In genomic region chr17:63927464-63928171, GRCh38 we compare ENCODE assay signal across 15 cellular contexts. TPM values are rescaled to one million over a fixed set of nuclear protein-coding genes. Genes with fewer than 3 reads are reported as not detected.
DNase-seq lines count a peak whose midpoint lies in the region; ATAC-seq, FAIRE-seq and TF ChIP-seq lines count a peak whose summit lies in the region.
"Had no signal": no experiment of that assay in that cellular context is flagged by ENCODE, and none has a peak within 500 bp of the region (broad histone marks: within the 10 kb centered on the region; RNA-seq: fewer than 3 reads in every experiment).

No MANE protein-coding gene starts in this region.

- no peak for TF ChIP-seq CTCF in GM20000 (IDR thresholded peaks at IDR 0.05; ENCODE audit: extremely low read depth, missing control alignments)
- no peak for TF ChIP-seq CTCF in GM12878 (IDR thresholded peaks at IDR 0.05 in 2 of 3, conservative IDR thresholded peaks at IDR 0.05 in 1 of 3; ENCODE audit: control insufficient read depth in 2 of 3, extremely low read depth in 1 of 3, insufficient read depth in 1 of 3, low read depth in 3 of 3, low read length in 3 of 3)
- no peak for TF ChIP-seq CTCF in PC-3 (conservative IDR thresholded peaks at IDR 0.05; ENCODE audit: low read depth, low read length)

- H4K20me1 ChIP-seq in BLaER1 (peaks cover 39% of the 10 kb centered on the region), GM12878 (ENCODE audit: control insufficient read depth, insufficient read depth) (no peaks in the 10 kb centered on the region), PC-3 (ENCODE audit: low read length) (no peaks in the 10 kb centered on the region)

- CTCF ChIA-PET in GM12878 (lab: Yijun Ruan, JAX), result interaction anchor here (0.9 to 8.7 kb wide), 7 partner anchors 7 to 101 kb away, joined by 4 to 153 read pairs (median 8); partner anchors contain the start of genes GH1 and ICAM2
- CTCF ChIA-PET in PC-3 (lab: Charles Lee), result interaction anchor here (0.5 kb wide), 1 partner anchor 206 kb away, joined by 4 read pairs; no protein-coding TSS in a partner anchor
- CTCF ChIA-PET in CD4-positive, alpha-beta memory T cell (lab: Charles Lee; ENCODE audit: partially characterized antibody), result interaction anchor here (2.5 to 5.9 kb wide), 3 partner anchors 8 to 204 kb away, joined by 6 to 56 read pairs (median 12); partner anchors contain the start of gene GH1

- peaks cover 17% of the 10 kb centered on the region for H3K4me1 Mint-ChIP-seq in activated T-helper 1 cell treated with anti-CD3 and anti-CD28 coated beads, Interleukin-12 subunit alpha, Interleukin-12 subunit beta, Interleukin-2, Interleukin-4 antibody, amounts not matched to agents 30 ng/mL and 10 ng/mL and 1 ng/mL, durations not matched to agents 14 hours and 24 hours and 36 hours (ENCODE audit: low read depth)
- H3K4me1 Mint-ChIP-seq in CD4-positive, alpha-beta memory T cell, result peaks cover 7 to 21% (median 16%) of the 10 kb centered on the region in 4 donors

- in situ Hi-C loops in GM12878 (cut with MboI), result no loop called here

- SMC1A ChIA-PET in GM12878 (lab: Charles Lee; ENCODE audit: uncharacterized antibody, unreplicated experiment), result interaction anchor here (1.0 to 9.0 kb wide), 6 partner anchors 7 to 92 kb away, joined by 4 to 111 read pairs (median 7); partner anchors contain the start of genes GH1 and ICAM2

- H3K9me3 ChIP-seq in BLaER1 (no peaks in the 10 kb centered on the region), GM12878 (replicated peaks; ENCODE audit: control insufficient read depth, insufficient read depth, low read length) (no peaks in the 10 kb centered on the region), PC-3 (ENCODE audit: low read length) (no peaks in the 10 kb centered on the region)
- no peaks in the 10 kb centered on the region for H3K9me3 ChIP-seq in CD4-positive, alpha-beta memory T cell (ENCODE audit: control insufficient read depth in 1 of 2, low read length in 2 of 2)
- H3K9me3 ChIP-seq: tibial nerve had no signal

- BruUV-seq in GM12878 (replicated peaks; lab: Mats Ljungman, UMichigan), result no TSS peak
- BruUV-seq in PC-3 (replicated peaks; lab: Mats Ljungman, UMichigan), result no TSS peak

- DNase-seq in GM20000 (ENCODE audit: low spot score), result peak; percentile 14
- DNase-seq in GM12878 (ENCODE audit: low read depth, low spot score), result no peak
- no peak for DNase-seq in activated T-helper 1 cell treated with anti-CD3 and anti-CD28 coated beads, Interleukin-12 subunit alpha, Interleukin-12 subunit beta, Interleukin-2, Interleukin-4 antibody, amounts not matched to agents 30 ng/mL and 10 ng/mL and 1 ng/mL, durations not matched to agents 14 hours and 24 hours and 36 hours (ENCODE audit: low spot score)
- DNase-seq in PC-3, result no peak
- no peak for DNase-seq in CD4-positive, alpha-beta memory T cell
- DNase-seq: activated CD4-positive, CD25-positive, alpha-beta regulatory T cell; activated naive CD4-positive, alpha-beta T cell treated with anti-CD3 and anti-CD28 coated beads, Interleukin-2, amount 10 ng/mL, durations not matched to agents 7 days and 5 days; DMS153; NCI-H2227 treated with DMSO at 0.1 percent for 48 hours; OCI-M1 had no signal

- H2AFZ ChIP-seq in GM12878 (ENCODE audit: control insufficient read depth, low read depth, low read length) (no peak overlapping the region), PC-3 (ENCODE audit: low read length) (no peak overlapping the region)

- no peak for TF ChIP-seq RAD21 in GM12878 (IDR thresholded peaks at IDR 0.05; ENCODE audit: insufficient read depth, low read depth, low read length)

- RAD21 ChIA-PET in GM12878 (lab: Charles Lee; ENCODE audit: unreplicated experiment), result interaction anchor here (0.6 to 9.0 kb wide), 9 partner anchors 8 to 481 kb away, joined by 3 to 130 read pairs (median 4); partner anchors contain the start of genes GH1 and ICAM2

- WGBS in GM12878 (ENCODE audit: insufficient coverage, insufficient replicate concordance, low lambda C conversion rate, missing lambda C conversion rate), result 1% methylated on average over 8 of the region's 8 CpGs

- H3K27ac ChIP-seq in BLaER1, result peak overlapping the region; percentile 97
- peak overlapping the region; percentile 56 for H3K27ac ChIP-seq in GM12878 (ENCODE audit: control insufficient read depth, insufficient read depth)
- no peak overlapping the region for H3K27ac ChIP-seq in PC-3 (ENCODE audit: low read length)
- H3K27ac ChIP-seq in CD4-positive, alpha-beta memory T cell (ENCODE audit: low read depth, low read length), result no peak overlapping the region
- H3K27ac ChIP-seq: tibial nerve had no signal

- FAIRE-seq in GM12878 (lab: Jason Lieb, UNC), result no peak

- H3F3A ChIP-seq in PC-3 (ENCODE audit: low read length, unreplicated experiment), result no peaks in the 10 kb centered on the region

- no peak overlapping the region for H3K4me3 Mint-ChIP-seq in activated T-helper 1 cell treated with anti-CD3 and anti-CD28 coated beads, Interleukin-12 subunit alpha, Interleukin-12 subunit beta, Interleukin-2, Interleukin-4 antibody, amounts not matched to agents 30 ng/mL and 10 ng/mL and 1 ng/mL, durations not matched to agents 14 hours and 24 hours and 36 hours
- H3K4me3 Mint-ChIP-seq in CD4-positive, alpha-beta memory T cell, result no peak overlapping the region
- H3K4me3 Mint-ChIP-seq: activated naive CD4-positive, alpha-beta T cell treated with anti-CD3 and anti-CD28 coated beads, Interleukin-2, amount 10 ng/mL, durations not matched to agents 7 days and 5 days had no signal

- H3K4me3 ChIP-seq in BLaER1, result peak overlapping the region; percentile 90
- H3K4me3 ChIP-seq in GM12878, result no peak overlapping the region
- no peak overlapping the region for H3K4me3 ChIP-seq in PC-3 (ENCODE audit: low read length)
- H3K4me3 ChIP-seq in CD4-positive, alpha-beta memory T cell (ENCODE audit: low read length in 2 of 2), result no peak overlapping the region
- H3K4me3 ChIP-seq: tibial nerve had no signal

- peaks cover 88% of the 10 kb centered on the region for H3K4me1 ChIP-seq in BLaER1
- H3K4me1 ChIP-seq in GM12878 (ENCODE audit: control insufficient read depth, insufficient read depth, low read length), result peaks cover 44% of the 10 kb centered on the region
- no peaks in the 10 kb centered on the region for H3K4me1 ChIP-seq in PC-3 (ENCODE audit: insufficient read depth, low read length)
- peaks cover 19% of the 10 kb centered on the region for H3K4me1 ChIP-seq in CD4-positive, alpha-beta memory T cell (ENCODE audit: insufficient read depth, low read length)

- POLR2A ChIA-PET in GM12878 (lab: Charles Lee) (interaction anchor here (0.6 to 1.2 kb wide), 6 partner anchors 13 to 218 kb away, joined by 3 to 8 read pairs (median 4); partner anchors contain the start of gene ICAM2), PC-3 (lab: Charles Lee; ENCODE audit: unreplicated experiment) (interaction anchor here (0.6 kb wide), 1 partner anchor 38 kb away, joined by 4 read pairs; no protein-coding TSS in a partner anchor)
- POLR2A ChIA-PET in CD4-positive, alpha-beta memory T cell (lab: Charles Lee; ENCODE audit: partially characterized antibody), result interaction anchor here (0.6 to 1.3 kb wide), 3 partner anchors 203 to 441 kb away, joined by 3 to 7 read pairs (median 3); partner anchors contain the start of gene ERN1

- H3K36me3 ChIP-seq in BLaER1 (peaks cover 30% of the 10 kb centered on the region), GM12878 (ENCODE audit: control insufficient read depth in 2 of 2, insufficient read depth in 2 of 2, low read length in 1 of 2) (peaks cover 7 to 11% of the 10 kb centered on the region in 2 experiments; a peak in 2 of 4 replicates), PC-3 (ENCODE audit: low read depth, low read length) (no peaks in the 10 kb centered on the region)
- H3K36me3 ChIP-seq in CD4-positive, alpha-beta memory T cell (ENCODE audit: insufficient read depth, low read length), result peaks cover 20% of the 10 kb centered on the region
- H3K36me3 ChIP-seq: tibial nerve had no signal

- no peak for TF ChIP-seq EP300 in GM12878 (IDR thresholded peaks at IDR 0.05; ENCODE audit: borderline replicate concordance in 1 of 2, control insufficient read depth in 1 of 2, low read depth in 2 of 2, low read length in 2 of 2)

- H3K9ac ChIP-seq in BLaER1 (peak overlapping the region; percentile 73), GM12878 (ENCODE audit: control insufficient read depth, insufficient read depth, low read length) (no peak overlapping the region; the same call in 1 of the 2 replicates), PC-3 (ENCODE audit: low read length) (no peak overlapping the region)

- no peaks in the 10 kb centered on the region for H3K27me3 Mint-ChIP-seq in activated T-helper 1 cell treated with anti-CD3 and anti-CD28 coated beads, Interleukin-12 subunit alpha, Interleukin-12 subunit beta, Interleukin-2, Interleukin-4 antibody, amounts not matched to agents 30 ng/mL and 10 ng/mL and 1 ng/mL, durations not matched to agents 14 hours and 24 hours and 36 hours (ENCODE audit: insufficient read depth)
- H3K27me3 Mint-ChIP-seq in CD4-positive, alpha-beta memory T cell, result no peaks in the 10 kb centered on the region

- peaks cover 9% of the 10 kb centered on the region for H3K36me3 Mint-ChIP-seq in activated T-helper 1 cell treated with anti-CD3 and anti-CD28 coated beads, Interleukin-12 subunit alpha, Interleukin-12 subunit beta, Interleukin-2, Interleukin-4 antibody, amounts not matched to agents 30 ng/mL and 10 ng/mL and 1 ng/mL, durations not matched to agents 14 hours and 24 hours and 36 hours (ENCODE audit: low read depth)
- H3K36me3 Mint-ChIP-seq in CD4-positive, alpha-beta memory T cell, result peaks cover 0 to 10% of the 10 kb centered on the region in 2 donors

- peaks cover 30% of the 10 kb centered on the region for H3K79me2 ChIP-seq in GM12878 (ENCODE audit: control insufficient read depth, insufficient read depth, low read length)
- H3K79me2 ChIP-seq in PC-3 (ENCODE audit: low read length), result no peaks in the 10 kb centered on the region

- intact Hi-C loops in GM12878 (cut with micrococcal nuclease; ENCODE audit: unreplicated experiment) (no loop called here), PC-3 (cut with micrococcal nuclease) (no loop called here)
- intact Hi-C loops in activated T-helper 1 cell treated with anti-CD3 and anti-CD28 coated beads, Interleukin-12 subunit alpha, Interleukin-12 subunit beta, Interleukin-2, Interleukin-4 antibody, amounts not matched to agents 30 ng/mL and 10 ng/mL and 1 ng/mL, durations not matched to agents 14 hours and 24 hours and 36 hours (cut with micrococcal nuclease), result no loop called here
- intact Hi-C loops in CD4-positive, alpha-beta memory T cell (cut with micrococcal nuclease), result no loop called here

- H3K4me2 ChIP-seq in BLaER1 (peak overlapping the region; percentile 99), GM12878 (ENCODE audit: control insufficient read depth, insufficient read depth) (peak overlapping the region; percentile 57), PC-3 (ENCODE audit: low read length) (no peak overlapping the region)

- TF ChIP-seq POLR2A in GM12878 (IDR thresholded peaks at IDR 0.05; ENCODE audit: low read depth, low read length), result no peak

- H3K9me3 Mint-ChIP-seq in activated T-helper 1 cell treated with anti-CD3 and anti-CD28 coated beads, Interleukin-12 subunit alpha, Interleukin-12 subunit beta, Interleukin-2, Interleukin-4 antibody, amounts not matched to agents 30 ng/mL and 10 ng/mL and 1 ng/mL, durations not matched to agents 14 hours and 24 hours and 36 hours, result no peaks in the 10 kb centered on the region
- no peaks in the 10 kb centered on the region for H3K9me3 Mint-ChIP-seq in CD4-positive, alpha-beta memory T cell
- H3K9me3 Mint-ChIP-seq: activated naive CD4-positive, alpha-beta T cell treated with anti-CD3 and anti-CD28 coated beads, Interleukin-2, amount 10 ng/mL, durations not matched to agents 7 days and 5 days had no signal

- no peaks in the 10 kb centered on the region for H3K9me2 ChIP-seq in PC-3 (replicated peaks; ENCODE audit: low read length)

- no peak overlapping the region for H3K27ac Mint-ChIP-seq in activated T-helper 1 cell treated with anti-CD3 and anti-CD28 coated beads, Interleukin-12 subunit alpha, Interleukin-12 subunit beta, Interleukin-2, Interleukin-4 antibody, amounts not matched to agents 30 ng/mL and 10 ng/mL and 1 ng/mL, durations not matched to agents 14 hours and 24 hours and 36 hours
- H3K27ac Mint-ChIP-seq in CD4-positive, alpha-beta memory T cell, result no peak overlapping the region
- H3K27ac Mint-ChIP-seq: activated naive CD4-positive, alpha-beta T cell treated with anti-CD3 and anti-CD28 coated beads, Interleukin-2, amount 10 ng/mL, durations not matched to agents 7 days and 5 days had no signal

- peak; percentile 14; the same call in 2 of the 3 replicates for ATAC-seq in GM12878
- ATAC-seq in PC-3, result no peak

- no peaks in the 10 kb centered on the region for H3K27me3 ChIP-seq in BLaER1
- H3K27me3 ChIP-seq in GM12878 (replicated peaks in 1 of 2; ENCODE audit: control insufficient read depth in 2 of 2, insufficient read depth in 2 of 2, low read length in 1 of 2), result no peaks in the 10 kb centered on the region
- no peaks in the 10 kb centered on the region for H3K27me3 ChIP-seq in PC-3 (ENCODE audit: low read length)
- H3K27me3 ChIP-seq in CD4-positive, alpha-beta memory T cell (ENCODE audit: insufficient read depth, low read length), result no peaks in the 10 kb centered on the region
- H3K27me3 ChIP-seq: tibial nerve had no signal

RNA-seq across cellular contexts. Expression of gene CD79B, which starts 4.5 kb away (rescaled TPM):
- total RNA-seq in GM12878 (2013; cell fraction: nucleolus; rRNA removed), result 85.7 and 88.0 TPM in 2 replicates
- total RNA-seq in GM12878 (2014; rRNA removed) (95.9 and 99.0 TPM in 2 replicates), GM12878 (2014; rRNA removed; fragmentation: Illumina TruSeq; extraction: Trizol) (59.0 and 63.4 TPM in 2 replicates), GM12878 (2021) (102 and 113 TPM in 2 replicates), PC-3 (2014; rRNA removed) (not detected in 2 replicates)
- 31.4 TPM for polyA plus RNA-seq in GM12878 (2011; ENCODE audit: low read depth)
- polyA plus RNA-seq in GM12878 (2011; rRNA removed) (82.8 and 148 TPM in 2 replicates), GM12878 (2014; fragmentation: Illumina TruSeq; extraction: Trizol) (52.1 and 60.2 TPM in 2 replicates), GM12878 (2014; fragmentation: Nextera tagmentation; extraction: Ambion mirVana) (10 to 100 TPM; 17.5 to 48.8 TPM), GM12878 (2014; rRNA removed) (91.4 and 98.4 TPM in 2 replicates), GM12878 (2016; fragmentation: Nextera tagmentation; extraction: Ambion mirVana) (10 to 100 TPM; 77.5 to 80.6 TPM)
- polyA plus RNA-seq in GM12878 (2011; cell fraction: cytosol; rRNA removed), result 165 and 226 TPM in 2 replicates
- polyA plus RNA-seq in GM12878 (2011; cell fraction: nucleus; rRNA removed), result 146 and 158 TPM in 2 replicates
- polyA plus RNA-seq in GM12878 (2012), result 69.4 and 81.8 TPM in 2 replicates
- polyA minus RNA-seq in GM12878 (2011; rRNA and poly(A)+ RNA removed), result 126 and 145 TPM in 2 replicates
- polyA minus RNA-seq in GM12878 (2011; cell fraction: cytosol; rRNA and poly(A)+ RNA removed), result 27.8 and 33.7 TPM in 2 replicates
- 86.2 and 114 TPM in 2 replicates for polyA minus RNA-seq in GM12878 (2011; cell fraction: nucleus; rRNA and poly(A)+ RNA removed)
- total RNA-seq in activated T-helper 1 cell treated with anti-CD3 and anti-CD28 coated beads, Interleukin-12 subunit alpha, Interleukin-12 subunit beta, Interleukin-2, Interleukin-4 antibody, amounts not matched to agents 30 ng/mL and 10 ng/mL and 1 ng/mL, durations not matched to agents 14 hours and 24 hours and 36 hours, result 28.9 and 31.8 TPM in 2 replicates
- 10 to 100 TPM; 16.4 to 17.2 TPM for total RNA-seq in CD4-positive, alpha-beta memory T cell
- 10 to 100 TPM; 54.4 to 57.2 TPM for polyA plus RNA-seq in CD4-positive, alpha-beta memory T cell
- total RNA-seq: fibroblast of villous mesenchyme, lung microvascular endothelial cell had no signal
- polyA plus RNA-seq: neural cell had no signal

RNA-seq across cellular contexts. Expression of gene GH1, which starts 9.0 kb away (rescaled TPM):
- total RNA-seq in GM12878 (2013; cell fraction: nucleolus; rRNA removed), result 1.2 TPM in 1 of 2 replicates, not detected in the other
- total RNA-seq in GM12878 (2014; rRNA removed) (not detected in 2 replicates), GM12878 (2014; rRNA removed; fragmentation: Illumina TruSeq; extraction: Trizol) (not detected in 2 replicates), GM12878 (2021) (not detected in 2 replicates), PC-3 (2014; rRNA removed) (not detected in 2 replicates)
- polyA plus RNA-seq in GM12878 (2011; ENCODE audit: low read depth), result not detected
- polyA plus RNA-seq in GM12878 (2011; rRNA removed) (0.27 and 0.42 TPM in 2 replicates), GM12878 (2014; fragmentation: Illumina TruSeq; extraction: Trizol) (not detected in 2 replicates), GM12878 (2014; fragmentation: Nextera tagmentation; extraction: Ambion mirVana) (under 1 TPM in 1 of 2 experiments, not detected in 1; 0.13 TPM), GM12878 (2014; rRNA removed) (not detected in 2 replicates), GM12878 (2016; fragmentation: Nextera tagmentation; extraction: Ambion mirVana) (not detected)
- polyA plus RNA-seq in GM12878 (2011; cell fraction: cytosol; rRNA removed), result not detected in 2 replicates
- polyA plus RNA-seq in GM12878 (2011; cell fraction: nucleus; rRNA removed), result 0.50 and 0.72 TPM in 2 replicates
- polyA plus RNA-seq in GM12878 (2012), result 1.0 and 1.2 TPM in 2 replicates
- not detected in 2 replicates for polyA minus RNA-seq in GM12878 (2011; rRNA and poly(A)+ RNA removed)
- polyA minus RNA-seq in GM12878 (2011; cell fraction: cytosol; rRNA and poly(A)+ RNA removed), result not detected in 2 replicates
- polyA minus RNA-seq in GM12878 (2011; cell fraction: nucleus; rRNA and poly(A)+ RNA removed), result not detected in 2 replicates
- total RNA-seq in activated T-helper 1 cell treated with anti-CD3 and anti-CD28 coated beads, Interleukin-12 subunit alpha, Interleukin-12 subunit beta, Interleukin-2, Interleukin-4 antibody, amounts not matched to agents 30 ng/mL and 10 ng/mL and 1 ng/mL, durations not matched to agents 14 hours and 24 hours and 36 hours, result not detected in 2 replicates
- not detected for total RNA-seq in CD4-positive, alpha-beta memory T cell
- not detected for polyA plus RNA-seq in CD4-positive, alpha-beta memory T cell
- total RNA-seq: fibroblast of villous mesenchyme, lung microvascular endothelial cell, tibial nerve had no signal
- polyA plus RNA-seq: neural cell had no signal

RNA-seq across cellular contexts. Expression of gene CSHL1, which starts 16.6 kb away (rescaled TPM):
- not detected in 2 replicates for total RNA-seq in GM12878 (2013; cell fraction: nucleolus; rRNA removed)
- not detected in 2 replicates for total RNA-seq in GM12878 (2014; rRNA removed)
- not detected in 2 replicates for total RNA-seq in GM12878 (2014; rRNA removed; fragmentation: Illumina TruSeq; extraction: Trizol)
- not detected in 2 replicates for total RNA-seq in GM12878 (2021)
- polyA plus RNA-seq in GM12878 (2011; ENCODE audit: low read depth), result not detected
- not detected in 2 replicates for polyA plus RNA-seq in GM12878 (2011; rRNA removed)
- not detected in 2 replicates for polyA plus RNA-seq in GM12878 (2011; cell fraction: cytosol; rRNA removed)
- polyA plus RNA-seq in GM12878 (2011; cell fraction: nucleus; rRNA removed), result not detected in 2 replicates
- polyA plus RNA-seq in GM12878 (2012), result not detected in 2 replicates
- not detected in 2 replicates for polyA plus RNA-seq in GM12878 (2014; fragmentation: Illumina TruSeq; extraction: Trizol)
- polyA plus RNA-seq in GM12878 (2014; fragmentation: Nextera tagmentation; extraction: Ambion mirVana), result not detected
- not detected in 2 replicates for polyA plus RNA-seq in GM12878 (2014; rRNA removed)
- not detected for polyA plus RNA-seq in GM12878 (2016; fragmentation: Nextera tagmentation; extraction: Ambion mirVana)
- not detected in 2 replicates for polyA minus RNA-seq in GM12878 (2011; rRNA and poly(A)+ RNA removed)
- not detected in 2 replicates for polyA minus RNA-seq in GM12878 (2011; cell fraction: cytosol; rRNA and poly(A)+ RNA removed)
- not detected in 2 replicates for polyA minus RNA-seq in GM12878 (2011; cell fraction: nucleus; rRNA and poly(A)+ RNA removed)
- total RNA-seq in activated T-helper 1 cell treated with anti-CD3 and anti-CD28 coated beads, Interleukin-12 subunit alpha, Interleukin-12 subunit beta, Interleukin-2, Interleukin-4 antibody, amounts not matched to agents 30 ng/mL and 10 ng/mL and 1 ng/mL, durations not matched to agents 14 hours and 24 hours and 36 hours, result not detected in 2 replicates
- not detected in 2 replicates for total RNA-seq in PC-3 (2014; rRNA removed)
- not detected for total RNA-seq in CD4-positive, alpha-beta memory T cell
- not detected for polyA plus RNA-seq in CD4-positive, alpha-beta memory T cell
- total RNA-seq: fibroblast of villous mesenchyme, lung microvascular endothelial cell, tibial nerve had no signal
- polyA plus RNA-seq: neural cell had no signal

RNA-seq across cellular contexts. Expression of gene CSH1, which starts 31.2 kb away (rescaled TPM):
- not detected in 2 replicates for total RNA-seq in GM12878 (2013; cell fraction: nucleolus; rRNA removed)
- total RNA-seq in GM12878 (2014; rRNA removed) (not detected in 2 replicates), GM12878 (2014; rRNA removed; fragmentation: Illumina TruSeq; extraction: Trizol) (not detected in 2 replicates), GM12878 (2021) (not detected in 2 replicates), PC-3 (2014; rRNA removed) (not detected in 2 replicates)
- polyA plus RNA-seq in GM12878 (2011; ENCODE audit: low read depth), result not detected
- polyA plus RNA-seq in GM12878 (2011; rRNA removed) (not detected in 2 replicates), GM12878 (2014; fragmentation: Illumina TruSeq; extraction: Trizol) (not detected in 2 replicates), GM12878 (2014; fragmentation: Nextera tagmentation; extraction: Ambion mirVana) (not detected), GM12878 (2014; rRNA removed) (not detected in 2 replicates), GM12878 (2016; fragmentation: Nextera tagmentation; extraction: Ambion mirVana) (not detected)
- polyA plus RNA-seq in GM12878 (2011; cell fraction: cytosol; rRNA removed), result not detected in 2 replicates
- polyA plus RNA-seq in GM12878 (2011; cell fraction: nucleus; rRNA removed), result not detected in 2 replicates
- polyA plus RNA-seq in GM12878 (2012), result not detected in 2 replicates
- polyA minus RNA-seq in GM12878 (2011; rRNA and poly(A)+ RNA removed), result not detected in 2 replicates
- not detected in 2 replicates for polyA minus RNA-seq in GM12878 (2011; cell fraction: cytosol; rRNA and poly(A)+ RNA removed)
- polyA minus RNA-seq in GM12878 (2011; cell fraction: nucleus; rRNA and poly(A)+ RNA removed), result not detected in 2 replicates
- not detected in 2 replicates for total RNA-seq in activated T-helper 1 cell treated with anti-CD3 and anti-CD28 coated beads, Interleukin-12 subunit alpha, Interleukin-12 subunit beta, Interleukin-2, Interleukin-4 antibody, amounts not matched to agents 30 ng/mL and 10 ng/mL and 1 ng/mL, durations not matched to agents 14 hours and 24 hours and 36 hours
- total RNA-seq in CD4-positive, alpha-beta memory T cell, result not detected
- polyA plus RNA-seq in CD4-positive, alpha-beta memory T cell, result not detected
- total RNA-seq: fibroblast of villous mesenchyme, lung microvascular endothelial cell, tibial nerve had no signal
- polyA plus RNA-seq: neural cell had no signal

RNA-seq across cellular contexts. Expression of gene SCN4A, which starts 45.1 kb away (rescaled TPM):
- 0.17 and 0.25 TPM in 2 replicates for total RNA-seq in GM12878 (2013; cell fraction: nucleolus; rRNA removed)
- total RNA-seq in GM12878 (2014; rRNA removed) (0.05 and 0.06 TPM in 2 replicates), GM12878 (2014; rRNA removed; fragmentation: Illumina TruSeq; extraction: Trizol) (under 0.01 and 0.14 TPM in 2 replicates), GM12878 (2021) (0.03 and 0.08 TPM in 2 replicates), PC-3 (2014; rRNA removed) (0.06 TPM in 1 of 2 replicates, not detected in the other)
- 0.05 TPM for polyA plus RNA-seq in GM12878 (2011; ENCODE audit: low read depth)
- polyA plus RNA-seq in GM12878 (2011; rRNA removed) (0.12 and 0.15 TPM in 2 replicates), GM12878 (2014; fragmentation: Illumina TruSeq; extraction: Trizol) (0.06 and 0.11 TPM in 2 replicates), GM12878 (2014; fragmentation: Nextera tagmentation; extraction: Ambion mirVana) (not detected), GM12878 (2014; rRNA removed) (0.05 and 0.08 TPM in 2 replicates), GM12878 (2016; fragmentation: Nextera tagmentation; extraction: Ambion mirVana) (not detected)
- 0.20 and 0.22 TPM in 2 replicates for polyA plus RNA-seq in GM12878 (2011; cell fraction: cytosol; rRNA removed)
- 0.56 and 0.69 TPM in 2 replicates for polyA plus RNA-seq in GM12878 (2011; cell fraction: nucleus; rRNA removed)
- 0.12 and 0.13 TPM in 2 replicates for polyA plus RNA-seq in GM12878 (2012)
- 0.66 and 0.77 TPM in 2 replicates for polyA minus RNA-seq in GM12878 (2011; rRNA and poly(A)+ RNA removed)
- 0.53 TPM in 1 of 2 replicates, not detected in the other for polyA minus RNA-seq in GM12878 (2011; cell fraction: cytosol; rRNA and poly(A)+ RNA removed)
- 0.38 and 0.60 TPM in 2 replicates for polyA minus RNA-seq in GM12878 (2011; cell fraction: nucleus; rRNA and poly(A)+ RNA removed)
- total RNA-seq in activated T-helper 1 cell treated with anti-CD3 and anti-CD28 coated beads, Interleukin-12 subunit alpha, Interleukin-12 subunit beta, Interleukin-2, Interleukin-4 antibody, amounts not matched to agents 30 ng/mL and 10 ng/mL and 1 ng/mL, durations not matched to agents 14 hours and 24 hours and 36 hours, result 0.13 and 0.22 TPM in 2 replicates
- under 1 TPM; 0.17 to 0.30 TPM for total RNA-seq in CD4-positive, alpha-beta memory T cell
- polyA plus RNA-seq in CD4-positive, alpha-beta memory T cell, result not detected
- total RNA-seq: fibroblast of villous mesenchyme, lung microvascular endothelial cell had no signal
- polyA plus RNA-seq: neural cell had no signal

Comparison
In these comparisons a context has a peak if more than half of its experiments do, and no peak if none do; other contexts are left out.
1. H3K27ac ChIP-seq: peak in BLaER1 (single experiment) and GM12878 (single experiment); none in PC-3 (single experiment) and CD4-positive, alpha-beta memory T cell (single experiment).
2. RNA of gene CD79B, which starts 4.5 kb away (total RNA-seq): 59.0 to 113 TPM in GM12878, 28.9 to 31.8 TPM in activated T-helper 1 cell treated with anti-CD3 and anti-CD28 coated beads, Interleukin-12 subunit alpha, Interleukin-12 subunit beta, Interleukin-2, Interleukin-4 antibody, amounts not matched to agents 30 ng/mL and 10 ng/mL and 1 ng/mL, durations not matched to agents 14 hours and 24 hours and 36 hours and 16.4 to 17.2 TPM in CD4-positive, alpha-beta memory T cell; not detected in PC-3; every median in the first group is over 10 times any median in the second.